In genomic region chr17:3049705-3050295, GRCh38 we compare ENCODE assay signal across 13 cellular contexts. TPM values are rescaled to one million over a fixed set of nuclear protein-coding genes. Genes with fewer than 3 reads are reported as not detected.
DNase-seq lines count a peak whose midpoint lies in the region; ATAC-seq and TF ChIP-seq lines count a peak whose summit lies in the region.
"Had no signal": no experiment of that assay in that cellular context is flagged by ENCODE, and none has a peak within 500 bp of the region (broad histone marks: within the 10 kb centered on the region; RNA-seq: fewer than 3 reads in every experiment).

No MANE protein-coding gene starts in this region.

- H3K27me3 ChIP-seq in heart left ventricle (no peaks in the 10 kb centered on the region), left lung (peaks cover 0 to 23% of the 10 kb centered on the region in 2 donors), upper lobe of left lung (no peaks in the 10 kb centered on the region)

- H3K27me3 Mint-ChIP-seq in activated naive CD8-positive, alpha-beta T cell treated with anti-CD3 and anti-CD28 coated beads, Interleukin-2, amount 50 U/mL, for 24 hours = no peaks in the 10 kb centered on the region

- H3K27ac ChIP-seq in heart left ventricle (peak overlapping the region in 2 of 12 donors; percentile 79 to 80), left lung (no peak overlapping the region), upper lobe of left lung (no peak overlapping the region)
- H3K27ac ChIP-seq: SJSA1 had no signal

- WGBS in heart left ventricle, 4 donors = 87 to 91% (median 89%) methylated on average over 8 of the region's 8 CpGs
- 88 to 95% methylated on average over 7 to 8 of the region's 8 CpGs for WGBS in upper lobe of left lung, 2 donors

- intact Hi-C loops in heart left ventricle (cut with DNase I) = loop anchor here in 8 of 10 donors (2.0 to 10.0 kb wide), 5 partner anchors 587 to 615 kb away; partner anchors contain the start of genes CTNS (in 1 of the 8), EMC6 (in 1 of the 8), SHPK (in 1 of the 8) and TAX1BP3 (in 1 of the 8)
- intact Hi-C loops in left cardiac atrium (cut with DNase I) = loop anchor here in 1 of 2 donors (10.0 kb wide), 1 partner anchor 595 kb away; no protein-coding TSS in a partner anchor
- intact Hi-C loops in left lung (cut with DNase I) = no loop called here

- peaks cover 12% of the 10 kb centered on the region for H3K4me1 Mint-ChIP-seq in activated naive CD8-positive, alpha-beta T cell treated with anti-CD3 and anti-CD28 coated beads, Interleukin-2, amount 50 U/mL, for 24 hours

- TF ChIP-seq POLR2A in heart left ventricle (IDR thresholded peaks at IDR 0.05) = no peak
- TF ChIP-seq POLR2A in upper lobe of left lung (IDR thresholded peaks at IDR 0.05) = no peak

- H3K4me1 ChIP-seq in heart left ventricle (peaks cover 0 to 14% (median 4%) of the 10 kb centered on the region in 12 donors), left lung (peaks cover 0 to 12% of the 10 kb centered on the region in 2 donors), upper lobe of left lung (peaks cover 0 to 6% (median 5%) of the 10 kb centered on the region in 4 donors)
- H3K4me1 ChIP-seq: SJSA1 had no signal

- no peaks in the 10 kb centered on the region for H3K9me3 Mint-ChIP-seq in activated naive CD8-positive, alpha-beta T cell treated with anti-CD3 and anti-CD28 coated beads, Interleukin-2, amount 50 U/mL, for 24 hours

- H3K36me3 ChIP-seq in heart left ventricle (no peaks in the 10 kb centered on the region), left lung (no peaks in the 10 kb centered on the region), upper lobe of left lung (no peaks in the 10 kb centered on the region)
- H3K36me3 ChIP-seq: SJSA1 had no signal

- no peak overlapping the region for H3K27ac Mint-ChIP-seq in activated naive CD8-positive, alpha-beta T cell treated with anti-CD3 and anti-CD28 coated beads, Interleukin-2, amount 50 U/mL, for 24 hours

- peaks cover 0 to under 1% (median 0%) of the 10 kb centered on the region in 12 donors for H3K9me3 ChIP-seq in heart left ventricle
- no peaks in the 10 kb centered on the region for H3K9me3 ChIP-seq in left lung
- no peaks in the 10 kb centered on the region for H3K9me3 ChIP-seq in upper lobe of left lung
- H3K9me3 ChIP-seq: SJSA1 had no signal

- TF ChIP-seq CTCF in heart left ventricle (IDR thresholded peaks at IDR 0.05) (no peak), left lung (IDR thresholded peaks at IDR 0.05) (no peak), upper lobe of left lung (IDR thresholded peaks at IDR 0.05) (no peak)

- H3K36me3 Mint-ChIP-seq in activated naive CD8-positive, alpha-beta T cell treated with anti-CD3 and anti-CD28 coated beads, Interleukin-2, amount 50 U/mL, for 24 hours (ENCODE audit: low read depth) = no peaks in the 10 kb centered on the region

- in situ Hi-C loops in G401 (cut with HindIII; ENCODE audit: low sequenced_read_pairs) = no loop called here

- H3K4me3 ChIP-seq in heart left ventricle = peak overlapping the region in 10 of 12 donors; percentile 39 to 87 (median 70)
- H3K4me3 ChIP-seq in left lung = peak overlapping the region; percentile 50 to 60
- H3K4me3 ChIP-seq in upper lobe of left lung = peak overlapping the region in 3 of 4 donors; percentile 58 to 78 (median 66)
- H3K4me3 ChIP-seq: K562 had no signal

- DNase-seq in heart left ventricle (peak in 1 of 5 donors; percentile 14), left cardiac atrium (no peak), left lung (no peak), upper lobe of left lung (no peak), foreskin melanocyte (no peak), G401 (ENCODE audit: low spot score) (no peak)
- no peak for DNase-seq in activated naive CD8-positive, alpha-beta T cell treated with anti-CD3 and anti-CD28 coated beads, Interleukin-2, amount 50 U/mL, for 24 hours
- DNase-seq: cortex of kidney had no signal

- H3K4me3 Mint-ChIP-seq in activated naive CD8-positive, alpha-beta T cell treated with anti-CD3 and anti-CD28 coated beads, Interleukin-2, amount 50 U/mL, for 24 hours = peak overlapping the region; percentile 84

- no peak for TF ChIP-seq EP300 in upper lobe of left lung (IDR thresholded peaks at IDR 0.05)

- ATAC-seq in heart left ventricle (no peak), left cardiac atrium (no peak), left lung (no peak), upper lobe of left lung (ENCODE audit: low FRiP score in 2 of 2) (no peak), GM19023 (IDR thresholded peaks at IDR 0.05; ENCODE audit: unreplicated experiment) (no peak)
- no peak for ATAC-seq in activated naive CD8-positive, alpha-beta T cell treated with anti-CD3 and anti-CD28 coated beads, Interleukin-2, amount 50 U/mL, for 24 hours

RNA-seq across cellular contexts. Expression of gene OR1D5, which starts 13.6 kb away (rescaled TPM):
- total RNA-seq in heart left ventricle (not detected), left cardiac atrium (not detected), left lung (not detected), upper lobe of left lung (not detected)
- polyA plus RNA-seq in heart left ventricle = not detected
- not detected in 2 replicates for total RNA-seq in G401 (2014; rRNA removed; shearing (Covaris generic))
- total RNA-seq: K562, myocyte, SJSA1, subcutaneous adipose tissue had no signal
- polyA plus RNA-seq: K562 had no signal

RNA-seq across cellular contexts. Expression of gene OR1D2, which starts 54.4 kb away (rescaled TPM):
- total RNA-seq in heart left ventricle = not detected
- polyA plus RNA-seq in heart left ventricle = not detected
- total RNA-seq in left cardiac atrium = not detected
- not detected for total RNA-seq in left lung
- not detected for total RNA-seq in upper lobe of left lung
- total RNA-seq in G401 (2014; rRNA removed; shearing (Covaris generic)) = not detected in 2 replicates
- total RNA-seq: K562, myocyte, SJSA1, subcutaneous adipose tissue had no signal
- polyA plus RNA-seq: K562 had no signal

Comparison
In these comparisons a context has a peak if more than half of its experiments do, and no peak if none do; other contexts are left out.
1. intact Hi-C loops: an anchor here in heart left ventricle (2.0 to 10.0 kb wide); none called in left lung.